ENCODE assay signal across 1 cellular context in genomic region chr1:51297401-51298321, GRCh38.
A peak's percentile ranks its signal among the peaks of the same experiment; 100 is the strongest.
TF ChIP-seq lines count a peak whose summit lies in the region.

No MANE protein-coding gene starts in this region.

TF ChIP-seq in HepG2, 621 proteins besides CTCF, POLR2A, EP300 and RAD21 (continued from another document):
- TF ChIP-seq, protein P1, sequence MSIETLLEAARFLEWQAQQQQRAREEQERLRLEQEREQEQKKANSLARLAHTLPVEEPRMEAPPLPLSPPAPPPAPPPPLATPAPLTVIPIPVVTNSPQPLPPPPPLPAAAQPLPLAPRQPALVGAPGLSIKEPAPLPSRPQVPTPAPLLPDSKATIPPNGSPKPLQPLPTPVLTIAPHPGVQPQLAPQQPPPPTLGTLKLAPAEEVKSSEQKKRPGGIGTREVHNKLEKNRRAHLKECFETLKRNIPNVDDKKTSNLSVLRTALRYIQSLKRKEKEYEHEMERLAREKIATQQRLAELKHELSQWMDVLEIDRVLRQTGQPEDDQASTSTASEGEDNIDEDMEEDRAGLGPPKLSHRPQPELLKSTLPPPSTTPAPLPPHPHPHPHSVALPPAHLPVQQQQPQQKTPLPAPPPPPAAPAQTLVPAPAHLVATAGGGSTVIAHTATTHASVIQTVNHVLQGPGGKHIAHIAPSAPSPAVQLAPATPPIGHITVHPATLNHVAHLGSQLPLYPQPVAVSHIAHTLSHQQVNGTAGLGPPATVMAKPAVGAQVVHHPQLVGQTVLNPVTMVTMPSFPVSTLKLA (IDR thresholded peaks at IDR 0.05): peak; percentile 86
- no peak for TF ChIP-seq ZSCAN30 (CRISPR knock-in tag; IDR thresholded peaks at IDR 0.05)
- peak; percentile 66; the same call in 1 of the 2 replicates for TF ChIP-seq ZNF333 (CRISPR knock-in tag; IDR thresholded peaks at IDR 0.05; ENCODE audit: borderline replicate concordance)
- TF ChIP-seq PRDM4 (CRISPR knock-in tag; IDR thresholded peaks at IDR 0.05; ENCODE audit: borderline replicate concordance): no peak
- TF ChIP-seq HES4 (CRISPR knock-in tag; IDR thresholded peaks at IDR 0.05; ENCODE audit: borderline replicate concordance): 0 out of 2 replicates have a peak, but pooled peaks have one; percentile 22
